Comparison of ENCODE assay signal across 8 cellular contexts in genomic region chr20:36472656-36473071, GRCh38.
DNase-seq lines count a peak whose midpoint lies in the region; ATAC-seq and TF ChIP-seq lines count a peak whose summit lies in the region.

No MANE protein-coding gene starts in this region.

- H3K27me3 Mint-ChIP-seq in brain, result peaks cover 3% of the 10 kb centered on the region
- H3K27me3 Mint-ChIP-seq in mesothelial cell of epicardium (ENCODE audit: low read depth), result no peaks in the 10 kb centered on the region

- TF ChIP-seq CTCF in brain (conservative IDR thresholded peaks at IDR 0.05) (no peak), mesothelial cell of epicardium (IDR thresholded peaks at IDR 0.05; ENCODE audit: unreplicated experiment) (no peak), GM13977 (IDR thresholded peaks at IDR 0.05; ENCODE audit: extremely low read depth, insufficient read depth, missing control alignments) (no peak)

- peaks cover 27% of the 10 kb centered on the region for H3K36me3 Mint-ChIP-seq in brain
- no peaks in the 10 kb centered on the region for H3K36me3 Mint-ChIP-seq in mesothelial cell of epicardium

- H3K36me3 ChIP-seq in aorta (ENCODE audit: control insufficient read depth in 1 of 2, insufficient read depth in 2 of 2, low read length in 1 of 2), result peaks cover 0 to 1% of the 10 kb centered on the region in 2 donors

- no peak overlapping the region for H3K4me3 ChIP-seq in aorta (ENCODE audit: low read length in 2 of 2)

- no peaks in the 10 kb centered on the region for H3K9me3 ChIP-seq in aorta (ENCODE audit: control insufficient read depth, low read length)

- ATAC-seq in aorta (ENCODE audit: low FRiP score) (peak; percentile 15), HG02763 (IDR thresholded peaks at IDR 0.05; ENCODE audit: unreplicated experiment) (no peak), GM18498 (IDR thresholded peaks at IDR 0.05; ENCODE audit: unreplicated experiment) (no peak)

- WGBS in aorta, 2 donors, result 2 to 8% methylated on average over 5 of the region's 5 CpGs

- no peaks in the 10 kb centered on the region for H3K27me3 ChIP-seq in aorta (ENCODE audit: control insufficient read depth in 1 of 2, insufficient read depth in 2 of 2, low read length in 1 of 2)

- peak; percentile 60 for DNase-seq in DMS53 treated with DMSO at 0.1 percent for 48 hours (lab: John Stamatoyannopoulos, UW; ENCODE audit: unreplicated experiment)
- DNase-seq in NCI-H2196 treated with DMSO at 0.1 percent for 48 hours (lab: John Stamatoyannopoulos, UW; ENCODE audit: unreplicated experiment), result peak; percentile 50
- no peak for DNase-seq in mesothelial cell of epicardium (ENCODE audit: low spot score in 2 of 2, unreplicated experiment in 2 of 2)
- DNase-seq in aorta, result peak in 1 of 2 donors; percentile 81
- DNase-seq in GM13977 (ENCODE audit: low spot score), result no peak

- peaks cover 0 to 12% of the 10 kb centered on the region in 2 donors for H3K4me1 ChIP-seq in aorta (ENCODE audit: control insufficient read depth in 1 of 2, insufficient read depth in 2 of 2, low read length in 2 of 2)

- no peaks in the 10 kb centered on the region for H3K9me3 Mint-ChIP-seq in brain
- no peaks in the 10 kb centered on the region for H3K9me3 Mint-ChIP-seq in mesothelial cell of epicardium

- in situ Hi-C loops in GM13977 (cut with MboI; ENCODE audit: low pct_unique_long_range_greater_than_20kb, low sequenced_read_pairs, unreplicated experiment), result no loop called here

- H3K4me1 Mint-ChIP-seq in brain (peaks cover 83% of the 10 kb centered on the region), mesothelial cell of epicardium (peaks cover 53% of the 10 kb centered on the region)

- H3K4me3 Mint-ChIP-seq in brain (peak overlapping the region in 2 of 5 experiments; percentile 2 to 31), mesothelial cell of epicardium (no peak overlapping the region)

- peak overlapping the region; percentile 51 to 61 for H3K27ac ChIP-seq in aorta (ENCODE audit: low read depth in 1 of 2, low read length in 2 of 2)

- H3K27ac Mint-ChIP-seq in brain (peak overlapping the region in 4 of 5 experiments; percentile 61 to 89 (median 76)), mesothelial cell of epicardium (peak overlapping the region; percentile 82)

- intact Hi-C loops in aorta (cut with DNase I), result no loop called here

Comparison
In these comparisons a context has a peak if more than half of its experiments do, and no peak if none do; other contexts are left out.
1. DNase-seq: peak in DMS53 treated with DMSO at 0.1 percent for 48 hours (single experiment) and NCI-H2196 treated with DMSO at 0.1 percent for 48 hours (single experiment); none in mesothelial cell of epicardium (0 of 2) and GM13977 (single experiment).